Comparison of ENCODE assay signal across 8 cellular contexts in genomic region chr7:5523052-5523711, GRCh38. TPM values are rescaled to one million over a fixed set of nuclear protein-coding genes. Genes with fewer than 3 reads are reported as not detected.
DNase-seq lines count a peak whose midpoint lies in the region; ATAC-seq and TF ChIP-seq lines count a peak whose summit lies in the region.

No MANE protein-coding gene starts in this region.

- H3K27ac Mint-ChIP-seq in CD4-positive, alpha-beta T cell = peak overlapping the region; percentile 95
- H3K27ac Mint-ChIP-seq in HFFc6 = peak overlapping the region; percentile 95
- peak overlapping the region; percentile 4 for H3K27ac Mint-ChIP-seq in activated T-helper 17 cell treated with anti-CD3 and anti-CD28 coated beads, Interleukin-2, amount 50 U/mL, for 72 hours
- peak overlapping the region; percentile 79 for H3K27ac Mint-ChIP-seq in memory B cell

- H3K27me3 Mint-ChIP-seq in CD4-positive, alpha-beta T cell = peaks cover 4% of the 10 kb centered on the region
- H3K27me3 Mint-ChIP-seq in HFFc6 (ENCODE audit: insufficient read depth) (peaks cover 85% of the 10 kb centered on the region), memory B cell (no peaks in the 10 kb centered on the region)
- H3K27me3 Mint-ChIP-seq in activated T-helper 17 cell treated with anti-CD3 and anti-CD28 coated beads, Interleukin-2, amount 50 U/mL, for 72 hours = no peaks in the 10 kb centered on the region

- DNase-seq in CD4-positive, alpha-beta T cell = no peak
- DNase-seq in HFFc6 (no peak), memory B cell (ENCODE audit: low spot score in 2 of 2) (no peak), kidney glomerular epithelial cell (lab: John Stamatoyannopoulos, UW) (no peak), NCI-H2081 treated with DMSO at 0.1 percent for 48 hours (lab: John Stamatoyannopoulos, UW) (no peak), cerebellar cortex (ENCODE audit: low spot score) (no peak), Ammon's horn (ENCODE audit: low spot score) (no peak)

- H3K4me1 Mint-ChIP-seq in CD4-positive, alpha-beta T cell (ENCODE audit: low read depth) = peaks cover 32% of the 10 kb centered on the region
- H3K4me1 Mint-ChIP-seq in HFFc6 (ENCODE audit: low read depth) (peaks cover 19% of the 10 kb centered on the region), memory B cell (peaks cover 36% of the 10 kb centered on the region)
- H3K4me1 Mint-ChIP-seq in activated T-helper 17 cell treated with anti-CD3 and anti-CD28 coated beads, Interleukin-2, amount 50 U/mL, for 72 hours = peaks cover 16% of the 10 kb centered on the region

- CTCF ChIA-PET in CD4-positive, alpha-beta T cell (lab: Charles Lee) = no interaction called here

- peak overlapping the region; percentile 20 for H3K4me3 Mint-ChIP-seq in CD4-positive, alpha-beta T cell
- H3K4me3 Mint-ChIP-seq in HFFc6 (peak overlapping the region; percentile 56), memory B cell (no peak overlapping the region)
- no peak overlapping the region for H3K4me3 Mint-ChIP-seq in activated T-helper 17 cell treated with anti-CD3 and anti-CD28 coated beads, Interleukin-2, amount 50 U/mL, for 72 hours

- POLR2A ChIA-PET in CD4-positive, alpha-beta T cell (lab: Charles Lee) = interaction anchor here (0.9 to 1.8 kb wide), 3 partner anchors 14 to 26 kb away, joined by 3 to 4 read pairs (median 4); no protein-coding TSS in a partner anchor

- ATAC-seq in CD4-positive, alpha-beta T cell (ENCODE audit: poor library complexity) = no peak
- ATAC-seq in activated T-helper 17 cell treated with anti-CD3 and anti-CD28 coated beads, Interleukin-2, amount 50 U/mL, for 72 hours (replicated peaks) = no peak
- no peak for ATAC-seq in memory B cell (ENCODE audit: low read depth)

- intact Hi-C loops in CD4-positive, alpha-beta T cell (cut with DNase I, micrococcal nuclease) = no loop called here

- H3K9me3 ChIP-seq in CD4-positive, alpha-beta T cell (ENCODE audit: control insufficient read depth, low read length) = no peaks in the 10 kb centered on the region

- TF ChIP-seq CTCF in CD4-positive, alpha-beta T cell (IDR thresholded peaks at IDR 0.05) = no peak
- no peak for TF ChIP-seq CTCF in HFFc6 (IDR thresholded peaks at IDR 0.05)

- H3K27me3 ChIP-seq in CD4-positive, alpha-beta T cell (ENCODE audit: control insufficient read depth, insufficient read depth, low read length) = no peaks in the 10 kb centered on the region

- peaks cover 33% of the 10 kb centered on the region for H3K36me3 Mint-ChIP-seq in CD4-positive, alpha-beta T cell (ENCODE audit: low read depth)
- H3K36me3 Mint-ChIP-seq in HFFc6 (ENCODE audit: low read depth) (peaks cover 37% of the 10 kb centered on the region), memory B cell (peaks cover 18% of the 10 kb centered on the region)
- H3K36me3 Mint-ChIP-seq in activated T-helper 17 cell treated with anti-CD3 and anti-CD28 coated beads, Interleukin-2, amount 50 U/mL, for 72 hours (ENCODE audit: low read depth) = peaks cover 31% of the 10 kb centered on the region

- H3K27ac ChIP-seq in CD4-positive, alpha-beta T cell (ENCODE audit: low read depth, low read length) = no peak overlapping the region

- no peaks in the 10 kb centered on the region for H3K9me3 Mint-ChIP-seq in CD4-positive, alpha-beta T cell
- H3K9me3 Mint-ChIP-seq in HFFc6 = peaks cover 18% of the 10 kb centered on the region
- no peaks in the 10 kb centered on the region for H3K9me3 Mint-ChIP-seq in activated T-helper 17 cell treated with anti-CD3 and anti-CD28 coated beads, Interleukin-2, amount 50 U/mL, for 72 hours
- H3K9me3 Mint-ChIP-seq in memory B cell = no peaks in the 10 kb centered on the region

RNA-seq across cellular contexts. Expression of gene ACTB, which starts 7.2 kb away (rescaled TPM):
- 1,000 to 10,000 TPM; 1,880 to 1,990 TPM for total RNA-seq in CD4-positive, alpha-beta T cell
- total RNA-seq in HFFc6 (2021; fragmentation: NEBNext Ultra II Directional; extraction: Animal tissue kit (Norgen Biotek cat#: 25700)) = over 10,000 TPM in 5 of 6 experiments, 1,000 to 10,000 TPM in 1; 9,852 to 14,845 (median 13,380) TPM
- total RNA-seq in activated T-helper 17 cell treated with anti-CD3 and anti-CD28 coated beads, Interleukin-2, amount 50 U/mL, for 72 hours = over 10,000 TPM in 1 of 2 donors, 1,000 to 10,000 TPM in 1; 7,579 to 12,358 TPM

RNA-seq across cellular contexts. Expression of gene FBXL18, which starts 9.6 kb away (rescaled TPM):
- 1 to 10 TPM; 7.3 TPM for total RNA-seq in CD4-positive, alpha-beta T cell
- 10 to 100 TPM; 17.9 to 24.4 (median 20.0) TPM for total RNA-seq in HFFc6 (2021; fragmentation: NEBNext Ultra II Directional; extraction: Animal tissue kit (Norgen Biotek cat#: 25700))
- total RNA-seq in activated T-helper 17 cell treated with anti-CD3 and anti-CD28 coated beads, Interleukin-2, amount 50 U/mL, for 72 hours = 10 to 100 TPM in 1 of 2 donors, 1 to 10 TPM in 1; 6.6 to 13.2 TPM

Comparison
In these comparisons a context has a peak if more than half of its experiments do, and no peak if none do; other contexts are left out.
1. H3K27ac Mint-ChIP-seq: peak in every context shown above with its lines; median percentile 95 in CD4-positive, alpha-beta T cell; 95 in HFFc6; 79 in memory B cell; 4 in activated T-helper 17 cell treated with anti-CD3 and anti-CD28 coated beads, Interleukin-2, amount 50 U/mL, for 72 hours.
2. H3K4me3 Mint-ChIP-seq: peak in CD4-positive, alpha-beta T cell (single experiment) and HFFc6 (single experiment); none in activated T-helper 17 cell treated with anti-CD3 and anti-CD28 coated beads, Interleukin-2, amount 50 U/mL, for 72 hours (single experiment) and memory B cell (single experiment).